Comparison of ENCODE assay signal across 2 cellular contexts in genomic region chr3:69777582-69777967, GRCh38.
TF ChIP-seq lines count a peak whose summit lies in the region.

No MANE protein-coding gene starts in this region.

TF ChIP-seq in IMR-90, 13 proteins besides CTCF, POLR2A, EP300 and RAD21:
- TF ChIP-seq MAZ (IDR thresholded peaks at IDR 0.05; ENCODE audit: borderline replicate concordance, low read depth, low read length) = no peak
- no peak for TF ChIP-seq CEBPB (IDR thresholded peaks at IDR 0.05; ENCODE audit: low read depth, low read length)
- no peak for TF ChIP-seq BHLHE40 (IDR thresholded peaks at IDR 0.05; ENCODE audit: low read depth, low read length)
- TF ChIP-seq MAFK (IDR thresholded peaks at IDR 0.05; ENCODE audit: low read depth, low read length) = no peak
- TF ChIP-seq SMC3 (IDR thresholded peaks at IDR 0.05; ENCODE audit: low read depth, low read length) = no peak
- no peak for TF ChIP-seq USF2 (IDR thresholded peaks at IDR 0.05; ENCODE audit: low read depth, low read length)
- TF ChIP-seq CHD1 (IDR thresholded peaks at IDR 0.05; ENCODE audit: low read depth, low read length) = no peak
- TF ChIP-seq NFE2L2 (IDR thresholded peaks at IDR 0.05; ENCODE audit: low read depth, low read length) = no peak
- TF ChIP-seq RCOR1 (IDR thresholded peaks at IDR 0.05; ENCODE audit: insufficient replicate concordance, low read length) = no peak
- no peak for TF ChIP-seq MXI1 (IDR thresholded peaks at IDR 0.05; ENCODE audit: borderline replicate concordance, low read depth, low read length)
- no peak for TF ChIP-seq RFX5 (IDR thresholded peaks at IDR 0.05; ENCODE audit: low read depth, low read length)
- no peak for TF ChIP-seq FOS (IDR thresholded peaks at IDR 0.05; ENCODE audit: low read depth, low read length)
- TF ChIP-seq ELK1 (IDR thresholded peaks at IDR 0.05; ENCODE audit: borderline replicate concordance, low read depth, low read length) = no peak

TF ChIP-seq in K562, 482 proteins besides CTCF, POLR2A, EP300 and RAD21 (continues in another document):
- no peak for TF ChIP-seq HNRNPK (IDR thresholded peaks at IDR 0.05; ENCODE audit: low read depth, low read length, poor library complexity, severe bottlenecking)
- no peak for TF ChIP-seq KLF1 (tag; IDR thresholded peaks at IDR 0.05)
- TF ChIP-seq TRIM24 (IDR thresholded peaks at IDR 0.05) = peak in 1 of 2 experiments; percentile 42; a peak in 1 of 4 replicates
- no peak for TF ChIP-seq TOE1 (IDR thresholded peaks at IDR 0.05; ENCODE audit: borderline replicate concordance)
- TF ChIP-seq TOE1 (CRISPR knock-in tag; IDR thresholded peaks at IDR 0.05; ENCODE audit: borderline replicate concordance, low read depth) = no peak
- TF ChIP-seq NBN (IDR thresholded peaks at IDR 0.05; ENCODE audit: low read depth) = no peak
- TF ChIP-seq HMG20B (CRISPR knock-in tag; IDR thresholded peaks at IDR 0.05) = no peak
- peak; percentile 77 for TF ChIP-seq TCF3 (CRISPR knock-in tag; IDR thresholded peaks at IDR 0.05)
- TF ChIP-seq ZNF124 (CRISPR knock-in tag; IDR thresholded peaks at IDR 0.05) = no peak
- no peak for TF ChIP-seq NEUROD1 (IDR thresholded peaks at IDR 0.05; ENCODE audit: borderline replicate concordance, low read depth, low read length, partially characterized antibody)
- TF ChIP-seq ZNF253 (CRISPR knock-in tag; conservative IDR thresholded peaks at IDR 0.05) = no peak
- no peak for TF ChIP-seq IRF9 (tag; IDR thresholded peaks at IDR 0.05)
- no peak for TF ChIP-seq CREM (IDR thresholded peaks at IDR 0.05; ENCODE audit: low read depth)
- TF ChIP-seq MTF1 (CRISPR knock-in tag; IDR thresholded peaks at IDR 0.05; ENCODE audit: borderline replicate concordance) = no peak
- no peak for TF ChIP-seq ZFPM2 (CRISPR knock-in tag; IDR thresholded peaks at IDR 0.05)
- TF ChIP-seq RNF2 (IDR thresholded peaks at IDR 0.05) = no peak
- TF ChIP-seq POLR2H (tag; IDR thresholded peaks at IDR 0.05; ENCODE audit: low read depth) = no peak
- no peak for TF ChIP-seq TBP (optimal IDR thresholded peaks at IDR 0.05; ENCODE audit: low read depth, low read length)
- no peak for TF ChIP-seq THRA (IDR thresholded peaks at IDR 0.05)
- no peak for TF ChIP-seq RFX7 (CRISPR knock-in tag; IDR thresholded peaks at IDR 0.05)
- no peak for TF ChIP-seq XRCC4 (IDR thresholded peaks at IDR 0.05; ENCODE audit: extremely low read depth, insufficient read depth, insufficient read length)
- TF ChIP-seq L3MBTL2 (IDR thresholded peaks at IDR 0.05) = 0 out of 2 replicates have a peak, but pooled peaks have one; percentile 36
- TF ChIP-seq ARID1B (IDR thresholded peaks at IDR 0.05) = peak; percentile 85
- TF ChIP-seq MYC (IDR thresholded peaks at IDR 0.05; ENCODE audit: low read depth, low read length) = no peak
- TF ChIP-seq MYC (CRISPR knock-in tag; IDR thresholded peaks at IDR 0.05; ENCODE audit: borderline replicate concordance, low read depth) = no peak
- peak; percentile 46 for TF ChIP-seq E2F8 (IDR thresholded peaks at IDR 0.05; ENCODE audit: low read depth, partially characterized antibody)
- 0 out of 2 replicates have a peak, but pooled peaks have one; percentile 16 for TF ChIP-seq SMARCE1 (IDR thresholded peaks at IDR 0.05)
- no peak for TF ChIP-seq ARID4B (CRISPR knock-in tag; IDR thresholded peaks at IDR 0.05)
- TF ChIP-seq MTA2 (IDR thresholded peaks at IDR 0.05; ENCODE audit: low read depth) = 0 out of 2 replicates have a peak, but pooled peaks have one; percentile 20
- no peak for TF ChIP-seq ZNF134 (CRISPR knock-in tag; conservative IDR thresholded peaks at IDR 0.05)
- TF ChIP-seq YY1 (IDR thresholded peaks at IDR 0.05; ENCODE audit: borderline replicate concordance in 1 of 3, control insufficient read depth in 1 of 3, extremely low read depth in 1 of 3, insufficient read depth in 3 of 3, insufficient read length in 1 of 3, insufficient replicate concordance in 2 of 3, low read depth in 1 of 3, low read length in 2 of 3) = no peak
- peak; percentile 27 for TF ChIP-seq CCNT2 (IDR thresholded peaks at IDR 0.05; ENCODE audit: borderline replicate concordance, extremely low read depth, insufficient read length, low read depth, low read length)
- no peak for TF ChIP-seq ILF3 (IDR thresholded peaks at IDR 0.05; ENCODE audit: borderline replicate concordance)
- TF ChIP-seq SMARCA4 (IDR thresholded peaks at IDR 0.05) = peak; percentile 58
- no peak for TF ChIP-seq EGR1 (conservative IDR thresholded peaks at IDR 0.05)
- TF ChIP-seq ZNF717 (CRISPR knock-in tag; IDR thresholded peaks at IDR 0.05) = no peak
- TF ChIP-seq NFRKB (IDR thresholded peaks at IDR 0.05; ENCODE audit: low read depth) = no peak
- TF ChIP-seq RBM39 (optimal IDR thresholded peaks at IDR 0.05; ENCODE audit: low read depth, low read length) = no peak
- TF ChIP-seq SRF (CRISPR knock-in tag; IDR thresholded peaks at IDR 0.05) = no peak
- TF ChIP-seq CBFA2T2 (conservative IDR thresholded peaks at IDR 0.05) = peak; percentile 72
- 0 out of 2 replicates have a peak, but pooled peaks have one; percentile 12 for TF ChIP-seq SOX6 (IDR thresholded peaks at IDR 0.05)
- TF ChIP-seq EP400 (IDR thresholded peaks at IDR 0.05) = 0 out of 2 replicates have a peak, but pooled peaks have one; percentile 18
- TF ChIP-seq TBL1XR1 (IDR thresholded peaks at IDR 0.05; ENCODE audit: low read length in 2 of 2) = no peak
- TF ChIP-seq KDM1A (IDR thresholded peaks at IDR 0.05) = 0 out of 4 replicates have a peak, but pooled peaks of 1 of the 2 experiments have one; percentile 13
- no peak for TF ChIP-seq DMBX1 (CRISPR knock-in tag; IDR thresholded peaks at IDR 0.05; ENCODE audit: borderline replicate concordance)
- TF ChIP-seq GTF2E2 (tag; IDR thresholded peaks at IDR 0.05) = no peak
- peak; percentile 47; the same call in 1 of the 2 replicates for TF ChIP-seq KLF16 (IDR thresholded peaks at IDR 0.05)
- TF ChIP-seq KLF13 (tag; IDR thresholded peaks at IDR 0.05; ENCODE audit: borderline replicate concordance, low read depth) = no peak
- TF ChIP-seq CXXC5 (CRISPR knock-in tag; IDR thresholded peaks at IDR 0.05) = peak; percentile 8; the same call in 1 of the 2 replicates
- TF ChIP-seq KHSRP (IDR thresholded peaks at IDR 0.05) = no peak
- no peak for TF ChIP-seq TEAD1 (CRISPR knock-in tag; IDR thresholded peaks at IDR 0.05)
- no peak for TF ChIP-seq NR4A1 (CRISPR knock-in tag; IDR thresholded peaks at IDR 0.05)
- no peak for TF ChIP-seq NR4A1 (tag; IDR thresholded peaks at IDR 0.05)
- no peak for TF ChIP-seq TEAD2 (tag; IDR thresholded peaks at IDR 0.05)
- TF ChIP-seq MAX (CRISPR knock-in tag; IDR thresholded peaks at IDR 0.05) = no peak
